16 cellular contexts compared by ENCODE assay signal in genomic region chr16:70656712-70657263, GRCh38.
"Had no signal": no experiment of that assay in that cellular context is flagged by ENCODE, and none has a peak within 500 bp of the region (broad histone marks: within the 10 kb centered on the region; RNA-seq: fewer than 3 reads in every experiment).

No MANE protein-coding gene starts in this region.

- H3K36me3 ChIP-seq: neutrophil, prostate gland, uterus had no signal

- H3K4me3 ChIP-seq: prostate gland, testis, uterus had no signal

- H3K4me1 ChIP-seq: prostate gland had no signal

- H3K27me3 ChIP-seq: neutrophil, testis, uterus had no signal

- H3K9me3 ChIP-seq: neutrophil, prostate gland, testis, uterus had no signal

- DNase-seq: activated CD4-positive, alpha-beta T cell treated with anti-CD3 and anti-CD28 coated beads for 4 hours; activated CD8-positive, alpha-beta memory T cell treated with anti-CD3 and anti-CD28 coated beads, Interleukin-2, amount 50 U/mL, for 48 hours; activated CD8-positive, alpha-beta T cell treated with anti-CD3 and anti-CD28 coated beads, Interleukin-2, amount 10 ng/mL, durations not matched to agents 7 days and 5 days; activated naive CD4-positive, alpha-beta T cell treated with Interleukin-2 at 50 U/mL for 16 hours; central memory CD4-positive, alpha-beta T cell; effector memory CD8-positive, alpha-beta T cell; erythroblast; naive B cell; stimulated activated CD4-positive, alpha-beta T cell treated with anti-CD3 and anti-CD28 coated beads, Interleukin-2, amount 100 ng/mL, for 48 hours; stimulated activated naive CD8-positive, alpha-beta T cell treated with anti-CD3 and anti-CD28 coated beads, Interleukin-15, Interleukin-2, amounts not matched to agents 100 U/mL and 50 U/mL, for 24 hours; T-helper 9 cell; testis; uterus had no signal

- ATAC-seq: activated CD8-positive, alpha-beta T cell treated with anti-CD3 and anti-CD28 coated beads, Interleukin-2, amount 10 ng/mL, durations not matched to agents 7 days and 5 days; effector memory CD8-positive, alpha-beta T cell; sciatic nerve; stimulated activated naive CD8-positive, alpha-beta T cell treated with anti-CD3 and anti-CD28 coated beads, Interleukin-15, Interleukin-2, amounts not matched to agents 100 U/mL and 50 U/mL, for 24 hours had no signal

- H3K27ac ChIP-seq: neutrophil, prostate gland, testis, uterus had no signal
